In genomic region chr16:69520800-69521602, GRCh38 we compare ENCODE assay signal across 10 cellular contexts. TPM values are rescaled to one million over a fixed set of nuclear protein-coding genes. Genes with fewer than 3 reads are reported as not detected.
DNase-seq lines count a peak whose midpoint lies in the region; ATAC-seq, FAIRE-seq and TF ChIP-seq lines count a peak whose summit lies in the region.
"Had no signal": no experiment of that assay in that cellular context is flagged by ENCODE, and none has a peak within 500 bp of the region (broad histone marks: within the 10 kb centered on the region; RNA-seq: fewer than 3 reads in every experiment).

No MANE protein-coding gene starts in this region.

- POLR2A ChIA-PET in A549 (lab: Yijun Ruan, JAX) = interaction anchor here (1.1 to 2.3 kb wide), 2 partner anchors 9 to 10 kb away, joined by 4 to 10 read pairs; no protein-coding TSS in a partner anchor

- H3K4me2 ChIP-seq in A549 (peak overlapping the region; percentile 4; the same call in 1 of the 3 replicates), Loucy (ENCODE audit: low read depth, low read length, poor library complexity, severe bottlenecking) (no peak overlapping the region)

- CTCF ChIA-PET in A549 (lab: Yijun Ruan, JAX) = interaction anchor here (0.9 to 1.5 kb wide), 3 partner anchors 22 to 125 kb away, joined by 3 to 6 read pairs (median 3); no protein-coding TSS in a partner anchor

- H3K9me2 ChIP-seq in Loucy (replicated peaks; ENCODE audit: low read depth, low read length) = no peaks in the 10 kb centered on the region

- TF ChIP-seq POLR2A in A549 (IDR thresholded peaks at IDR 0.05; ENCODE audit: low read length) = no peak

- H3K36me3 ChIP-seq in Loucy (ENCODE audit: insufficient read depth, low read length) = no peaks in the 10 kb centered on the region
- H3K36me3 ChIP-seq: colonic mucosa had no signal

- H4K20me1 ChIP-seq in Loucy (ENCODE audit: insufficient read depth, low read length, poor library complexity, severe bottlenecking) = no peaks in the 10 kb centered on the region

- H3K4me3 ChIP-seq in A549 (no peak overlapping the region), Loucy (ENCODE audit: low read length, poor library complexity, severe bottlenecking) (no peak overlapping the region)
- H3K4me3 ChIP-seq: colonic mucosa had no signal

- no peak for FAIRE-seq in A549 (lab: Jason Lieb, UNC)
- FAIRE-seq in frontal cortex (lab: Jason Lieb, UNC) = no peak

- H3K79me2 ChIP-seq in Loucy (ENCODE audit: insufficient read depth, low read length) = no peaks in the 10 kb centered on the region

- H3K4me1 ChIP-seq in A549 (peaks cover 9% of the 10 kb centered on the region; the same call in 2 of the 3 replicates), Loucy (ENCODE audit: insufficient read depth, low read length, poor library complexity, severe bottlenecking) (no peaks in the 10 kb centered on the region)

- peak overlapping the region; percentile 54 to 73; a peak in 5 of 6 replicates for H3K27ac ChIP-seq in A549
- H3K27ac ChIP-seq: colonic mucosa had no signal

- TF ChIP-seq RAD21 in A549 (conservative IDR thresholded peaks at IDR 0.05 in 1 of 2, IDR thresholded peaks at IDR 0.05 in 1 of 2) = no peak

- no peak for TF ChIP-seq EP300 in A549 (IDR thresholded peaks at IDR 0.05)

- TF ChIP-seq CTCF in A549 (IDR thresholded peaks at IDR 0.05) (no peak), Loucy (conservative IDR thresholded peaks at IDR 0.05; ENCODE audit: low read length) (no peak)

- no peak overlapping the region for H3K9ac ChIP-seq in Loucy (ENCODE audit: low read depth, low read length, poor library complexity, severe bottlenecking)

- peak overlapping the region; percentile 77 for H2AFZ ChIP-seq in Loucy (ENCODE audit: low read length)

- DNase-seq in A549 (ENCODE audit: low read depth in 1 of 2, low spot score in 1 of 2) (no peak), GM19240 (ENCODE audit: insufficient read length, low spot score) (peak; percentile 20), dedifferentiated amniotic fluid mesenchymal stem cell (ENCODE audit: extremely low spot score) (peak; percentile 81), GDM1 (lab: John Stamatoyannopoulos, UW) (no peak), anterior cingulate cortex (lab: John Stamatoyannopoulos, UW) (no peak), frontal cortex (ENCODE audit: low spot score in 2 of 2) (no peak)
- DNase-seq: colonic mucosa, COR-L47 had no signal

- WGBS in A549 (ENCODE audit: missing lambda C conversion rate) = 60% methylated on average over 3 of the region's 3 CpGs

- H3K9me3 ChIP-seq in A549 (no peaks in the 10 kb centered on the region), Loucy (ENCODE audit: insufficient read depth, low read depth, low read length) (no peaks in the 10 kb centered on the region)
- H3K9me3 ChIP-seq: colonic mucosa had no signal

- H3F3A ChIP-seq in Loucy (ENCODE audit: low read depth) = no peaks in the 10 kb centered on the region

- no peaks in the 10 kb centered on the region for H3K27me3 ChIP-seq in Loucy (ENCODE audit: insufficient read depth, low read length, poor library complexity, severe bottlenecking)
- H3K27me3 ChIP-seq: colonic mucosa had no signal

- ATAC-seq in A549 (peak; percentile 40 to 48; a peak in 4 of 6 replicates), GM18858 (IDR thresholded peaks at IDR 0.05; ENCODE audit: unreplicated experiment) (no peak)

TF ChIP-seq in A549, 52 proteins besides CTCF, POLR2A, EP300 and RAD21:
- TF ChIP-seq EHF (CRISPR knock-in tag; IDR thresholded peaks at IDR 0.05) (no peak), KDM1A (IDR thresholded peaks at IDR 0.05; ENCODE audit: low read depth) (no peak), CHD4 (IDR thresholded peaks at IDR 0.05; ENCODE audit: borderline replicate concordance) (no peak), NR3C1 (IDR thresholded peaks at IDR 0.05) (no peak), HDAC2 (IDR thresholded peaks at IDR 0.05) (no peak), HES2 (IDR thresholded peaks at IDR 0.05) (no peak), USF2 (IDR thresholded peaks at IDR 0.05) (no peak), ZNF302 (CRISPR knock-in tag; IDR thresholded peaks at IDR 0.05) (no peak), ESRRA (IDR thresholded peaks at IDR 0.05; ENCODE audit: borderline replicate concordance, low read length) (no peak), HOXB5 (CRISPR knock-in tag; IDR thresholded peaks at IDR 0.05) (no peak), ZC3H11A (IDR thresholded peaks at IDR 0.05) (no peak), FOXS1 (CRISPR knock-in tag; IDR thresholded peaks at IDR 0.05) (no peak), MAZ (IDR thresholded peaks at IDR 0.05; ENCODE audit: borderline replicate concordance, low read depth, low read length) (no peak)

RNA-seq across cellular contexts. Expression of gene NFAT5, which starts 44.8 kb away (rescaled TPM):
- 45.1 and 48.3 TPM in 2 replicates for polyA plus RNA-seq in A549 (2011; rRNA removed)
- 3.1 and 4.9 TPM in 2 replicates for polyA plus RNA-seq in A549 (2012; cell fraction: cytosol; rRNA removed)
- 8.0 and 9.6 TPM in 2 replicates for polyA plus RNA-seq in A549 (2012; cell fraction: nucleus; rRNA removed)
- 8.2 to 9.5 TPM (median 8.3 TPM) in 3 replicates for polyA plus RNA-seq in A549 (2017; fragmentation: RNase III; extraction: RNeasy Plus Mini Kit Qiagen cat#74134 plus additional on column Dnase treatment)
- polyA minus RNA-seq in A549 (2011; rRNA and poly(A)+ RNA removed) = 75.4 and 86.1 TPM in 2 replicates
- 14.7 TPM for total RNA-seq in frontal cortex

Comparison
In these comparisons a context has a peak if more than half of its experiments do, and no peak if none do; other contexts are left out.
1. DNase-seq: peak in GM19240 (single experiment) and dedifferentiated amniotic fluid mesenchymal stem cell (single experiment); none in A549 (0 of 2), GDM1 (single experiment), anterior cingulate cortex (0 of 58) and frontal cortex (0 of 2).